ENCODE assay signal across 13 cellular contexts in genomic region chr1:184900507-184900906, GRCh38.
"Had no signal": no experiment of that assay in that cellular context is flagged by ENCODE, and none has a peak within 500 bp of the region (broad histone marks: within the 10 kb centered on the region; RNA-seq: fewer than 3 reads in every experiment).

No MANE protein-coding gene starts in this region.

- H3K27ac Mint-ChIP-seq: activated CD4-positive, alpha-beta memory T cell treated with anti-CD3 and anti-CD28 coated beads for 36 hours; activated naive CD8-positive, alpha-beta T cell treated with anti-CD3 and anti-CD28 coated beads, Interleukin-2, amount 10 ng/mL, durations not matched to agents 7 days and 5 days; naive thymus-derived CD4-positive, alpha-beta T cell had no signal

- ATAC-seq: activated T-cell treated with anti-CD3 and anti-CD28 coated beads, Interleukin-2, amount 50 U/mL, for 4 hours; left cardiac atrium; naive thymus-derived CD4-positive, alpha-beta T cell; right lobe of liver had no signal

- H3K27me3 Mint-ChIP-seq: activated CD4-positive, alpha-beta memory T cell treated with anti-CD3 and anti-CD28 coated beads for 36 hours had no signal

- H3K27ac ChIP-seq: cardiac muscle cell, right lobe of liver, spleen had no signal

- H3K4me1 ChIP-seq: right lobe of liver had no signal

- H3K4me3 ChIP-seq: cardiac muscle cell, right lobe of liver, spleen had no signal

- DNase-seq: activated CD4-positive, alpha-beta memory T cell treated with anti-CD3 and anti-CD28 coated beads for 36 hours; activated gamma-delta T cell treated with Interleukin-2 at 50 U/mL for 16 hours; activated naive CD8-positive, alpha-beta T cell treated with anti-CD3 and anti-CD28 coated beads, Interleukin-2, amount 10 ng/mL, durations not matched to agents 7 days and 5 days; activated T-cell treated with anti-CD3 and anti-CD28 coated beads, Interleukin-2, amount 50 U/mL, for 4 hours; foreskin melanocyte; left cardiac atrium; naive thymus-derived CD4-positive, alpha-beta T cell; right lobe of liver; spleen; stimulated activated CD4-positive, alpha-beta T cell treated with anti-CD3 and anti-CD28 coated beads, Interleukin-2, amount 100 ng/mL, for 24 hours; stimulated activated naive CD4-positive, alpha-beta T cell; T-helper 9 cell had no signal

- H3K9me3 ChIP-seq: right lobe of liver, spleen had no signal

- H3K9me3 Mint-ChIP-seq: activated CD4-positive, alpha-beta memory T cell treated with anti-CD3 and anti-CD28 coated beads for 36 hours; activated T-cell treated with anti-CD3 and anti-CD28 coated beads, Interleukin-2, amount 50 U/mL, for 4 hours had no signal

- H3K4me3 Mint-ChIP-seq: activated CD4-positive, alpha-beta memory T cell treated with anti-CD3 and anti-CD28 coated beads for 36 hours; activated naive CD8-positive, alpha-beta T cell treated with anti-CD3 and anti-CD28 coated beads, Interleukin-2, amount 10 ng/mL, durations not matched to agents 7 days and 5 days; activated T-cell treated with anti-CD3 and anti-CD28 coated beads, Interleukin-2, amount 50 U/mL, for 4 hours; naive thymus-derived CD4-positive, alpha-beta T cell had no signal

- H3K27me3 ChIP-seq: right lobe of liver, spleen had no signal

- H3K36me3 ChIP-seq: cardiac muscle cell, right lobe of liver had no signal
